Comparison of ENCODE assay signal across 21 cellular contexts in genomic region chr16:84847554-84848415, GRCh38. TPM values are rescaled to one million over a fixed set of nuclear protein-coding genes. Genes with fewer than 3 reads are reported as not detected.
A peak's percentile ranks its signal among the peaks of the same experiment; 100 is the strongest.
DNase-seq lines count a peak whose midpoint lies in the region; ATAC-seq, FAIRE-seq and TF ChIP-seq lines count a peak whose summit lies in the region.
"Had no signal": no experiment of that assay in that cellular context is flagged by ENCODE, and none has a peak within 500 bp of the region (broad histone marks: within the 10 kb centered on the region; RNA-seq: fewer than 3 reads in every experiment).

No MANE protein-coding gene starts in this region.

- no peak overlapping the region for H2AK5ac ChIP-seq in neuronal stem cell (ENCODE audit: low read depth, low read length)

- H2BK5ac ChIP-seq in neuronal stem cell (ENCODE audit: low read length) = no peak overlapping the region

- H3K4me1 ChIP-seq in GM23338 (ENCODE audit: insufficient read depth) (peaks cover 36% of the 10 kb centered on the region), endodermal cell (ENCODE audit: control insufficient read depth, insufficient read depth, low read length) (peaks cover under 1% of the 10 kb centered on the region), neuronal stem cell (ENCODE audit: control insufficient read depth in 2 of 2, insufficient read depth in 1 of 2, low read depth in 1 of 2, low read length in 2 of 2) (peaks cover 14 to 30% of the 10 kb centered on the region in 2 donors), sigmoid colon (peaks cover 0 to 23% (median 19%) of the 10 kb centered on the region in 4 donors)

- H3K9me2 ChIP-seq in GM23338 (ENCODE audit: insufficient read depth) = no peaks in the 10 kb centered on the region

- H3K4me1 Mint-ChIP-seq in GM23338 (peaks cover 53% of the 10 kb centered on the region), endodermal cell (peaks cover 30% of the 10 kb centered on the region)

- H2AFZ ChIP-seq in GM23338 (no peak overlapping the region), neuronal stem cell (ENCODE audit: low read length) (no peak overlapping the region)

- no peak overlapping the region for H2BK15ac ChIP-seq in neuronal stem cell (ENCODE audit: low read length)

- no peak overlapping the region for H3K23ac ChIP-seq in neuronal stem cell (ENCODE audit: low read depth, low read length, poor library complexity)

- TF ChIP-seq CTCF in GM23338 (conservative IDR thresholded peaks at IDR 0.05; ENCODE audit: low read depth in 2 of 2) (no peak), endodermal cell (conservative IDR thresholded peaks at IDR 0.05) (no peak), sigmoid colon (IDR thresholded peaks at IDR 0.05) (no peak)

- no peaks in the 10 kb centered on the region for H3K79me1 ChIP-seq in neuronal stem cell (ENCODE audit: low read depth, low read length)

- no peak overlapping the region; the same call in 1 of the 2 replicates for H3K27ac ChIP-seq in GM23338 (ENCODE audit: low read depth)
- peak overlapping the region; percentile 44 for H3K27ac ChIP-seq in endodermal cell (ENCODE audit: low read depth, low read length)
- no peak overlapping the region for H3K27ac ChIP-seq in neuronal stem cell (replicated peaks; ENCODE audit: low read length)
- no peak overlapping the region for H3K27ac ChIP-seq in sigmoid colon

- H2BK12ac ChIP-seq in neuronal stem cell (ENCODE audit: low read length) = no peak overlapping the region

- H3K36me3 ChIP-seq in GM23338 (ENCODE audit: insufficient read depth) (no peaks in the 10 kb centered on the region), endodermal cell (ENCODE audit: control insufficient read depth, insufficient read depth, low read length) (no peaks in the 10 kb centered on the region), neuronal stem cell (replicated peaks in 1 of 2; ENCODE audit: control insufficient read depth in 2 of 2, insufficient read depth in 2 of 2, low read length in 2 of 2) (no peaks in the 10 kb centered on the region), sigmoid colon (peaks cover 48 to 99% (median 71%) of the 10 kb centered on the region in 4 donors)

- H3K36me3 Mint-ChIP-seq in GM23338 (ENCODE audit: low read depth) = peaks cover 5% of the 10 kb centered on the region; the same call in 2 of the 3 replicates
- peaks cover 7% of the 10 kb centered on the region for H3K36me3 Mint-ChIP-seq in endodermal cell (ENCODE audit: low read depth)

- H3K4me2 ChIP-seq in GM23338 (peak overlapping the region; percentile 52), neuronal stem cell (ENCODE audit: insufficient read depth, low read length, poor library complexity, severe bottlenecking) (no peak overlapping the region)

- H3K9me3 Mint-ChIP-seq in GM23338 = no peaks in the 10 kb centered on the region; the same call in 2 of the 3 replicates
- H3K9me3 Mint-ChIP-seq in endodermal cell = peaks cover 4% of the 10 kb centered on the region

- H3F3A ChIP-seq in GM23338 (replicated peaks; ENCODE audit: low read depth) = peaks cover 13% of the 10 kb centered on the region; the same call in 1 of the 2 replicates

- no peak for TF ChIP-seq POLR2A in sigmoid colon (IDR thresholded peaks at IDR 0.05)

- H3K4me3 Mint-ChIP-seq in GM23338 (no peak overlapping the region; the same call in 2 of the 3 replicates), endodermal cell (no peak overlapping the region)
- H3K4me3 Mint-ChIP-seq: CD14-positive monocyte had no signal

- intact Hi-C loops in sigmoid colon (cut with DNase I) = no loop called here

- H3K18ac ChIP-seq in neuronal stem cell (ENCODE audit: low read length) = peak overlapping the region; percentile 31

- FAIRE-seq in RCC 7860 (lab: Jason Lieb, UNC) = no peak
- FAIRE-seq: H54 had no signal

- H3K14ac ChIP-seq in neuronal stem cell (ENCODE audit: low read length) = no peak overlapping the region

- no peak overlapping the region for H2BK120ac ChIP-seq in neuronal stem cell (ENCODE audit: low read depth, low read length)

- no peak overlapping the region for H3K4me3 ChIP-seq in GM23338
- no peak overlapping the region for H3K4me3 ChIP-seq in endodermal cell (ENCODE audit: low read length)
- no peak overlapping the region for H3K4me3 ChIP-seq in neuronal stem cell (ENCODE audit: low read length in 2 of 2)
- no peak overlapping the region for H3K4me3 ChIP-seq in sigmoid colon

- H3K27me3 Mint-ChIP-seq in GM23338 (ENCODE audit: insufficient read depth, low read depth, poor library complexity) (peaks cover 35% of the 10 kb centered on the region), endodermal cell (ENCODE audit: insufficient read depth) (peaks cover 37% of the 10 kb centered on the region)

- H4K91ac ChIP-seq in neuronal stem cell (ENCODE audit: low read depth, low read length, poor library complexity) = no peak overlapping the region

- no peaks in the 10 kb centered on the region for H3K79me2 ChIP-seq in GM23338 (replicated peaks; ENCODE audit: insufficient read depth)

- H3K9ac ChIP-seq in endodermal cell (ENCODE audit: extremely low read depth, low read length, poor library complexity, severe bottlenecking) (no peak overlapping the region), neuronal stem cell (ENCODE audit: low read depth, low read length, poor library complexity) (no peak overlapping the region)

- no peak for DNase-seq in GM23338 (ENCODE audit: low spot score)
- peak; percentile 21 for DNase-seq in RCC 7860 (ENCODE audit: low spot score)
- DNase-seq in endodermal cell = no peak
- DNase-seq in neuronal stem cell (ENCODE audit: low spot score) = peak; percentile 55
- DNase-seq in sigmoid colon = no peak
- no peak for DNase-seq in activated T-cell treated with anti-CD3 and anti-CD28 coated beads for 4 hours
- DNase-seq in dermis blood vessel endothelial cell = no peak
- DNase-seq: ACHN, AML-193, COR-L47, DMS153, MV-4-11, NCI-H1417, NCI-H2029, NCI-H2171 treated with DMSO at 0.1 percent for 48 hours, NCI-H446 treated with DMSO at 0.1 percent for 48 hours, NCI-H82, PC-3 had no signal

- no peak overlapping the region for H3K4ac ChIP-seq in neuronal stem cell (ENCODE audit: low read length)

- ATAC-seq in GM23338 (peak; percentile 4; the same call in 1 of the 3 replicates), HG03571 (IDR thresholded peaks at IDR 0.05; ENCODE audit: unreplicated experiment) (no peak)
- ATAC-seq: PC-3 had no signal

- H3K27ac Mint-ChIP-seq in GM23338 (peak overlapping the region; percentile 4; the same call in 1 of the 2 replicates), endodermal cell (no peak overlapping the region)
- H3K27ac Mint-ChIP-seq: CD14-positive monocyte had no signal

- H3K27me3 ChIP-seq in GM23338 (ENCODE audit: insufficient read depth) (no peaks in the 10 kb centered on the region), endodermal cell (ENCODE audit: control insufficient read depth, insufficient read depth, low read length, poor library complexity, severe bottlenecking) (peaks cover 24% of the 10 kb centered on the region), neuronal stem cell (ENCODE audit: control insufficient read depth in 3 of 3, insufficient read depth in 3 of 3, low read depth in 1 of 3, low read length in 3 of 3) (peaks cover 0 to 64% (median 10%) of the 10 kb centered on the region in 3 experiments), sigmoid colon (no peaks in the 10 kb centered on the region)

- no peaks in the 10 kb centered on the region; the same call in 1 of the 2 replicates for H4K20me1 ChIP-seq in GM23338 (replicated peaks; ENCODE audit: insufficient read depth)

- no peak for TF ChIP-seq EP300 in sigmoid colon (IDR thresholded peaks at IDR 0.05)

- WGBS in endodermal cell (ENCODE audit: insufficient coverage in 1 of 2, insufficient read length in 1 of 2), 2 experiments = 70 to 72% methylated on average over 23 to 25 of the region's 25 CpGs
- no CpG with 5 or more reads among the region's 25 CpGs for WGBS in neuronal stem cell (ENCODE audit: extremely low coverage in 2 of 2, insufficient read length in 2 of 2, insufficient replicate concordance in 1 of 2), 2 donors
- 71 to 89% methylated on average over 25 of the region's 25 CpGs for WGBS in sigmoid colon, 2 donors

- H4K8ac ChIP-seq in neuronal stem cell (ENCODE audit: low read depth, low read length) = no peak overlapping the region

- no peaks in the 10 kb centered on the region for H3K9me3 ChIP-seq in endodermal cell (ENCODE audit: control insufficient read depth, low read length)
- peaks cover 0 to 3% of the 10 kb centered on the region in 2 donors for H3K9me3 ChIP-seq in neuronal stem cell (replicated peaks in 1 of 2; ENCODE audit: control insufficient read depth in 2 of 2, insufficient read depth in 1 of 2, low read depth in 1 of 2, low read length in 2 of 2)
- H3K9me3 ChIP-seq in sigmoid colon = no peaks in the 10 kb centered on the region

TF ChIP-seq in GM23338, 12 proteins besides CTCF, POLR2A, EP300 and RAD21 (continues in another document):
- no peak for TF ChIP-seq ETS1 (IDR thresholded peaks at IDR 0.05)

RNA-seq across cellular contexts. Expression of gene CRISPLD2, which starts 28.0 kb away (rescaled TPM):
- 6.0 and 8.3 TPM in 2 replicates for total RNA-seq in GM23338 (2014; rRNA removed; shearing (Covaris generic))
- polyA plus RNA-seq in GM23338 (2016; fragmentation: Nextera tagmentation; extraction: Ambion mirVana) (2.1 and 2.6 TPM in 2 replicates), sigmoid colon (10 to 100 TPM in 1 of 3 donors, 1 to 10 TPM in 2; 3.0 to 27.3 (median 6.0) TPM)
- total RNA-seq in endodermal cell (1 to 10 TPM; 5.0 to 9.3 TPM), sigmoid colon (100 to 1,000 TPM; 140 to 545 (median 260) TPM), dermis blood vessel endothelial cell (0.42 and 1.0 TPM in 2 replicates)
- 1.6 TPM for polyA plus RNA-seq in endodermal cell (2013, experiment 1 of 2)
- polyA plus RNA-seq in endodermal cell (2013, experiment 2 of 2) = 1.7 TPM
- 0.14 TPM for polyA plus RNA-seq in neuronal stem cell (2013, experiment 1 of 2)
- 0.12 TPM for polyA plus RNA-seq in neuronal stem cell (2013, experiment 2 of 2)

Comparison
In these comparisons a context has a peak if more than half of its experiments do, and no peak if none do; other contexts are left out.
1. DNase-seq: peak in RCC 7860 (single experiment) and neuronal stem cell (single experiment); none in GM23338 (single experiment), endodermal cell (single experiment), sigmoid colon (single experiment), activated T-cell treated with anti-CD3 and anti-CD28 coated beads for 4 hours (single experiment) and dermis blood vessel endothelial cell (single experiment).
2. RNA of gene CRISPLD2, which starts 28.0 kb away (total RNA-seq): 140 to 545 TPM in sigmoid colon; 5.0 to 9.3 TPM in endodermal cell, 6.0 to 8.3 TPM in GM23338 and 0.42 to 1.0 TPM in dermis blood vessel endothelial cell; every median in the first group is over 10 times any median in the second.